Comparison of ENCODE assay signal across 33 cellular contexts in the genomic region with DNA sequence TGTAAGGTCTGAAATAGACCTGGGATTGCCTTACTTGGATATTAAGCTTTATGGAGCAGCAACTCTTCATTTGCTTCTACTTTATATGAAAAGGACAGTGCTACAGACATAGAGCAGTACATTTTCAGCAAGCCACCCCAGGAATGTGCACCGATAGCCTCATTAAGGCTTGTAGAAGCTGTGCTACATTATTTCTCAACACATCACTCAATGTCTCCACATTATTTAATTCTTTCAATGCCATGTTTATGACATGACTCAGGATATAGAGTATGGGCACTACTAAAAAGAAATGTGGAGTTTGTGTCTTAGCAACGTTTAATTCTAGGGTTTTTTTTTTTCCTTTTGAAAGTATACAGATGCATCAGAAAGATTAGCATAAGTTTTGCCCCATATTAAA.
"Had no signal": no experiment of that assay in that cellular context is flagged by ENCODE, and none has a peak within 500 bp of the region (broad histone marks: within the 10 kb centered on the region; RNA-seq: fewer than 3 reads in every experiment).

No MANE protein-coding gene starts in this region.

- DNase-seq: hypothalamus; immature natural killer cell; kidney; left colon; left lung; lower lobe of right lung; mammary epithelial cell; mesenchymal stem cell; naive B cell; natural killer cell; nephron progenitor cell; occipital lobe; psoas muscle; right lobe of liver; stimulated activated CD4-positive, alpha-beta T cell treated with anti-CD3 and anti-CD28 coated beads, Interleukin-1b, Interleukin-23, amount 100 ng/mL, for 48 hours; stimulated activated CD4-positive, alpha-beta T cell treated with anti-CD3 and anti-CD28 coated beads, Interleukin-2, amount 100 ng/mL, for 48 hours; stimulated activated CD4-positive, alpha-beta T cell treated with anti-CD3 and anti-CD28 coated beads, Interleukin-4, amount 100 ng/mL, for 4 hours; stimulated activated CD8-positive, alpha-beta memory T cell treated with anti-CD3 and anti-CD28 coated beads, Interleukin-4, amount 100 ng/mL, for 48 hours; stimulated activated naive CD4-positive, alpha-beta T cell treated with Interleukin-2 at 50 U/mL for 16 hours; stimulated activated naive CD8-positive, alpha-beta T cell treated with anti-CD3 and anti-CD28 coated beads, Interleukin-15, amount 100 ng/mL, for 72 hours; substantia nigra; testis; thyroid gland; transverse colon; upper lobe of left lung had no signal

- H3K27ac Mint-ChIP-seq: immature natural killer cell; naive B cell; natural killer cell; nephron progenitor cell; neural progenitor cell; stimulated activated memory B cell treated with anti-CD40 and anti-IgM and Interleukin-4, amounts not matched to agents 10 μg/mL and 1 μg/mL and 100 μg/mL, for 72 hours; stimulated activated naive CD8-positive, alpha-beta T cell treated with anti-CD3 and anti-CD28 coated beads, Interleukin-15, amount 100 ng/mL, for 72 hours had no signal

- H3K9ac ChIP-seq: neural progenitor cell, parathyroid adenoma had no signal

- H3K4me3 Mint-ChIP-seq: immature natural killer cell; naive B cell; natural killer cell; nephron progenitor cell; neural progenitor cell; stimulated activated memory B cell treated with anti-CD40 and anti-IgM and Interleukin-4, amounts not matched to agents 10 μg/mL and 1 μg/mL and 100 μg/mL, for 72 hours; stimulated activated naive CD8-positive, alpha-beta T cell treated with anti-CD3 and anti-CD28 coated beads, Interleukin-15, amount 100 ng/mL, for 72 hours had no signal

- H3K27me3 Mint-ChIP-seq: naive B cell; stimulated activated memory B cell treated with anti-CD40 and anti-IgM and Interleukin-4, amounts not matched to agents 10 μg/mL and 1 μg/mL and 100 μg/mL, for 72 hours; stimulated activated naive CD8-positive, alpha-beta T cell treated with anti-CD3 and anti-CD28 coated beads, Interleukin-15, amount 100 ng/mL, for 72 hours had no signal

- H3K4me1 Mint-ChIP-seq: immature natural killer cell; naive B cell; natural killer cell; nephron progenitor cell; stimulated activated memory B cell treated with anti-CD40 and anti-IgM and Interleukin-4, amounts not matched to agents 10 μg/mL and 1 μg/mL and 100 μg/mL, for 72 hours; stimulated activated naive CD8-positive, alpha-beta T cell treated with anti-CD3 and anti-CD28 coated beads, Interleukin-15, amount 100 ng/mL, for 72 hours had no signal

- H3K36me3 Mint-ChIP-seq: immature natural killer cell; naive B cell; natural killer cell; neural progenitor cell; stimulated activated memory B cell treated with anti-CD40 and anti-IgM and Interleukin-4, amounts not matched to agents 10 μg/mL and 1 μg/mL and 100 μg/mL, for 72 hours had no signal

- H2AFZ ChIP-seq: neural progenitor cell, parathyroid adenoma had no signal

- H3K9me3 ChIP-seq: lower lobe of right lung, neutrophil, psoas muscle, right lobe of liver, testis, thyroid gland, upper lobe of left lung, vagina had no signal

- H3K36me3 ChIP-seq: left lung, lower lobe of right lung, neural progenitor cell, neutrophil, right atrium auricular region, right lobe of liver, thyroid gland, transverse colon, upper lobe of left lung, vagina had no signal

- H3K4me1 ChIP-seq: left lung, lower lobe of right lung, parathyroid adenoma, psoas muscle, right atrium auricular region, right lobe of liver, testis, thyroid gland, transverse colon, upper lobe of left lung, vagina had no signal

- FAIRE-seq: islet of Langerhans, kidney had no signal

- H3K79me2 ChIP-seq: parathyroid adenoma had no signal

- H3K4me3 ChIP-seq: left lung, lower lobe of right lung, neural progenitor cell, psoas muscle, right atrium auricular region, right lobe of liver, smooth muscle cell, testis, thyroid gland, transverse colon, upper lobe of left lung, vagina had no signal

- H3K9me3 Mint-ChIP-seq: nephron progenitor cell, neural progenitor cell had no signal

- H3K4me2 ChIP-seq: neural progenitor cell, smooth muscle cell had no signal

- H3K27ac ChIP-seq: left lung, lower lobe of right lung, neural progenitor cell, neutrophil, parathyroid adenoma, psoas muscle, right atrium auricular region, right lobe of liver, testis, thyroid gland, transverse colon, upper lobe of left lung, vagina had no signal

- H3K27me3 ChIP-seq: left lung, neural progenitor cell, neutrophil, right atrium auricular region, right lobe of liver, testis, thyroid gland, transverse colon, upper lobe of left lung, vagina had no signal

- ATAC-seq: left colon; left lung; lower lobe of right lung; natural killer cell; psoas muscle; right lobe of liver; stimulated activated memory B cell treated with anti-CD40 and anti-IgM and Interleukin-4, amounts not matched to agents 10 μg/mL and 1 μg/mL and 100 μg/mL, for 72 hours; stimulated activated naive CD8-positive, alpha-beta T cell treated with anti-CD3 and anti-CD28 coated beads, Interleukin-15, amount 100 ng/mL, for 72 hours had no signal
